8 cellular contexts compared by ENCODE assay signal in the genomic region with DNA sequence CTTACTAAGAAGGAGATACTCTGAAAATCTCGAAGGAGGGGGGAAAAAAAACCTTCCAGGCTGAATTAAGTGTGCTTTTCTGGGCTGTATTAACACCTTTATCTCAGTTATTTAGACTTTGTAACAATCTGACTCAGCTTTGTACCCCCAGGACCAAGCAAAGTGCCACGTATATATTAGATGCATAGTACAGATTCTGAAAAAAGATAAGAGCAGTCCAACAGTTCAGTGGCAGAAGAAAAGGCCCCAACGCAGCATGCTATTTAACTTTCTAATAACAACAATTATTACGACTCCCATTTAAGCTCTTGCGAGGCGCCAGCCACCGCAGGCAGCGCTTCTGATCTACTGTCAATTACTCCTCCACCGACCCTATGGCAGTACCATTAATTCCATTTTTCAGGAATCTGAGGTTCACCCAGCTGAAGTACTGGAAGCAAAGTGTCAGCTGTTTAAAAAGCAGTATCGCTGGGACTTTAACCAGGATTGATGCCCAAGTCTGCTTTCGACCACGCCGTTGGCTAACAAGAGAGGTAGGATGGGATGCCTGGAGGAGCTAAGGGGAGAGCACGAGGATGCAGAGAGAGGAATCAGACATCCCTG. TPM values are rescaled to one million over a fixed set of nuclear protein-coding genes. Genes with fewer than 3 reads are reported as not detected.
DNase-seq lines count a peak whose midpoint lies in the region; ATAC-seq, FAIRE-seq and TF ChIP-seq lines count a peak whose summit lies in the region.

No MANE protein-coding gene starts in this region.

- peak; percentile 6 for DNase-seq in NCI-H1105 treated with DMSO at 0.1 percent for 48 hours (lab: John Stamatoyannopoulos, UW)
- DNase-seq in NCI-H1105 (lab: John Stamatoyannopoulos, UW) = no peak
- peak; percentile 55 for DNase-seq in NCI-H748 (lab: John Stamatoyannopoulos, UW; ENCODE audit: unreplicated experiment)
- DNase-seq in endothelial cell (ENCODE audit: low spot score) = no peak
- no peak for DNase-seq in pancreas
- DNase-seq in occipital lobe (lab: John Stamatoyannopoulos, UW) = no peak
- DNase-seq in NCI-H2196 treated with DMSO at 0.1 percent for 48 hours (lab: John Stamatoyannopoulos, UW; ENCODE audit: unreplicated experiment) = no peak
- DNase-seq in medulla oblongata (ENCODE audit: extremely low spot score) = no peak

- no peak for TF ChIP-seq CTCF in endothelial cell (IDR thresholded peaks at IDR 0.05; ENCODE audit: unreplicated experiment)
- no peak for TF ChIP-seq CTCF in pancreas (IDR thresholded peaks at IDR 0.05)

- H3K9me3 ChIP-seq in pancreas = no peaks in the 10 kb centered on the region

- peak overlapping the region; percentile 90 for H3K4me3 Mint-ChIP-seq in endothelial cell (ENCODE audit: unreplicated experiment)

- peak overlapping the region; percentile 84 to 94 (median 88) for H3K4me3 ChIP-seq in pancreas

- intact Hi-C loops in pancreas (cut with DNase I) = loop anchor here in 1 of 3 donors (10.0 kb wide), 1 partner anchor 314 kb away; no protein-coding TSS in a partner anchor

- peaks cover 13% of the 10 kb centered on the region for H3K36me3 Mint-ChIP-seq in endothelial cell (ENCODE audit: low read depth, unreplicated experiment)

- no peaks in the 10 kb centered on the region for H3K27me3 Mint-ChIP-seq in endothelial cell (ENCODE audit: unreplicated experiment)

- H3K4me1 ChIP-seq in pancreas = peaks cover 0 to 7% (median 0%) of the 10 kb centered on the region in 3 donors

- H3K27ac ChIP-seq in pancreas = peak overlapping the region in 2 of 4 donors; percentile 77 to 81

- no peak for ATAC-seq in pancreas

- no peak overlapping the region for H3K27ac Mint-ChIP-seq in endothelial cell (ENCODE audit: unreplicated experiment)

- FAIRE-seq in pancreas (lab: Jason Lieb, UNC) = no peak

- H3K4me1 Mint-ChIP-seq in endothelial cell (ENCODE audit: unreplicated experiment) = no peaks in the 10 kb centered on the region

- H3K36me3 ChIP-seq in pancreas = no peaks in the 10 kb centered on the region

- WGBS in pancreas, 2 donors = 10 to 16% methylated on average over 14 of the region's 14 CpGs

- H3K27me3 ChIP-seq in pancreas = no peaks in the 10 kb centered on the region

- H3K9me3 Mint-ChIP-seq in endothelial cell (ENCODE audit: unreplicated experiment) = peaks cover 5% of the 10 kb centered on the region

RNA-seq across cellular contexts. Expression of gene LIPA, which starts 0.7 kb away (rescaled TPM):
- total RNA-seq in endothelial cell (ENCODE audit: unreplicated experiment) = 84.2 TPM
- 10 to 100 TPM; 11.7 to 52.6 (median 17.6) TPM for total RNA-seq in pancreas
- 10 to 100 TPM in 1 of 2 donors, 1 to 10 TPM in 1; 4.7 to 18.1 TPM for polyA plus RNA-seq in pancreas
- total RNA-seq in occipital lobe = 39.9 TPM

RNA-seq across cellular contexts. Expression of gene CH25H, which starts 43.8 kb away (rescaled TPM):
- 10.0 TPM for total RNA-seq in endothelial cell (ENCODE audit: unreplicated experiment)
- total RNA-seq in pancreas = 1 to 10 TPM in 1 of 6 donors, under 1 TPM in 4, not detected in 1; 0.32 to 1.9 (median 0.46) TPM
- polyA plus RNA-seq in pancreas = under 1 TPM; 0.49 to 0.92 TPM
- total RNA-seq in occipital lobe = 0.78 TPM

RNA-seq across cellular contexts. Expression of gene IFIT2, which starts 50.9 kb away (rescaled TPM):
- 0.80 TPM for total RNA-seq in endothelial cell (ENCODE audit: unreplicated experiment)
- 1 to 10 TPM; 1.3 to 7.5 (median 1.7) TPM for total RNA-seq in pancreas
- polyA plus RNA-seq in pancreas = 1 to 10 TPM; 1.5 to 1.6 TPM
- total RNA-seq in occipital lobe = 5.0 TPM

Comparison
In these comparisons a context has a peak if more than half of its experiments do, and no peak if none do; other contexts are left out.
1. DNase-seq: peak in NCI-H1105 treated with DMSO at 0.1 percent for 48 hours (single experiment) and NCI-H748 (single experiment); none in NCI-H1105 (single experiment), endothelial cell (single experiment), pancreas (0 of 6), occipital lobe (single experiment), NCI-H2196 treated with DMSO at 0.1 percent for 48 hours (single experiment) and medulla oblongata (single experiment).